In genomic region chr12:59834659-59835474, GRCh38 we compare ENCODE assay signal across 8 cellular contexts.
DNase-seq lines count a peak whose midpoint lies in the region; ATAC-seq and TF ChIP-seq lines count a peak whose summit lies in the region.

No MANE protein-coding gene starts in this region.

- no peaks in the 10 kb centered on the region for H3K27me3 ChIP-seq in GM06990 (replicated peaks; ENCODE audit: control insufficient read depth, insufficient read depth, low read length)
- H3K27me3 ChIP-seq in HCT116 (ENCODE audit: insufficient read depth, low read length): no peaks in the 10 kb centered on the region
- H3K27me3 ChIP-seq in gastroesophageal sphincter: no peaks in the 10 kb centered on the region
- no peaks in the 10 kb centered on the region for H3K27me3 ChIP-seq in uterus

- POLR2A ChIA-PET in HCT116 (lab: Charles Lee): no interaction called here

- TF ChIP-seq RAD21 in HCT116 (IDR thresholded peaks at IDR 0.05; ENCODE audit: low read depth): peak; percentile 42; the same call in 1 of the 2 replicates

- H3K27ac ChIP-seq in HCT116 (ENCODE audit: low read depth, low read length): no peak overlapping the region
- H3K27ac ChIP-seq in gastroesophageal sphincter: no peak overlapping the region
- H3K27ac ChIP-seq in uterus: no peak overlapping the region

- no TSS peak for BruUV-seq in HCT116 (replicated peaks; lab: Mats Ljungman, UMichigan)

- DNase-seq in GM06990 (ENCODE audit: extremely low read depth, insufficient read length) (no peak), HCT116 (ENCODE audit: low read depth, low spot score) (peak; percentile 13), SKM-1 (lab: John Stamatoyannopoulos, UW; ENCODE audit: unreplicated experiment) (peak; percentile 2), iPS-NIHi11 (ENCODE audit: low spot score) (peak; percentile 14), ecto neural progenitor cell (ENCODE audit: low spot score) (no peak), uterus (no peak)

- H3K4me3 ChIP-seq in GM06990 (replicated peaks; ENCODE audit: low read depth, low read length) (no peak overlapping the region), HCT116 (replicated peaks in 1 of 2; ENCODE audit: low read depth in 1 of 2, low read length in 2 of 2) (no peak overlapping the region), gastroesophageal sphincter (no peak overlapping the region), uterus (no peak overlapping the region)

- intact Hi-C loops in HCT116 (cut with micrococcal nuclease) (loop anchor here (5.0 to 10.0 kb wide), 2 partner anchors 433 to 720 kb away; no protein-coding TSS in a partner anchor), uterus (cut with DNase I; ENCODE audit: low total_unique reads) (no loop called here)

- ATAC-seq in HCT116: peak; percentile 72; the same call in 1 of the 2 replicates
- ATAC-seq in GM21825 (IDR thresholded peaks at IDR 0.05; ENCODE audit: unreplicated experiment): no peak
- no peak for ATAC-seq in gastroesophageal sphincter

- no peaks in the 10 kb centered on the region for H3K4me1 ChIP-seq in HCT116 (ENCODE audit: control insufficient read depth in 1 of 2, insufficient read depth in 2 of 2, low read length in 2 of 2)
- no peaks in the 10 kb centered on the region for H3K4me1 ChIP-seq in gastroesophageal sphincter
- no peaks in the 10 kb centered on the region for H3K4me1 ChIP-seq in uterus

- no peak overlapping the region for H2AFZ ChIP-seq in HCT116 (ENCODE audit: low read depth, low read length, poor library complexity, severe bottlenecking)

- no peaks in the 10 kb centered on the region for H4K20me1 ChIP-seq in HCT116 (ENCODE audit: insufficient read depth)

- RAD21 ChIA-PET in HCT116 (lab: Charles Lee; ENCODE audit: low non-redundant PET in 1 of 2, low total read pairs in 2 of 2, uncharacterized antibody in 2 of 2, unreplicated experiment in 2 of 2): no interaction called here

- H3K9me2 ChIP-seq in HCT116 (ENCODE audit: insufficient read depth): no peaks in the 10 kb centered on the region

- H3K4me2 ChIP-seq in HCT116 (ENCODE audit: low read length): no peak overlapping the region

- TF ChIP-seq EP300 in gastroesophageal sphincter (IDR thresholded peaks at IDR 0.05): no peak

- TF ChIP-seq POLR2A in HCT116 (IDR thresholded peaks at IDR 0.05; ENCODE audit: borderline replicate concordance, extremely low read depth, insufficient read depth, insufficient read length): no peak
- TF ChIP-seq POLR2A in gastroesophageal sphincter (IDR thresholded peaks at IDR 0.05): no peak
- no peak for TF ChIP-seq POLR2A in uterus (IDR thresholded peaks at IDR 0.05)

- H3K9me3 ChIP-seq in HCT116 (ENCODE audit: control insufficient read depth in 1 of 2, insufficient read depth in 1 of 2, low read depth in 1 of 2, low read length in 2 of 2) (no peaks in the 10 kb centered on the region), gastroesophageal sphincter (no peaks in the 10 kb centered on the region), uterus (no peaks in the 10 kb centered on the region)

- TF ChIP-seq CTCF in GM06990 (IDR thresholded peaks at IDR 0.05; ENCODE audit: insufficient read depth, low read length, poor library complexity, severe bottlenecking) (peak; percentile 52), HCT116 (IDR thresholded peaks at IDR 0.05 in 2 of 3, conservative IDR thresholded peaks at IDR 0.05 in 1 of 3; ENCODE audit: borderline replicate concordance in 1 of 3, insufficient read depth in 1 of 3, low read depth in 2 of 3, low read length in 2 of 3) (peak; percentile 52 to 77 (median 62); a peak in 5 of 6 replicates), gastroesophageal sphincter (IDR thresholded peaks at IDR 0.05) (peak in 2 of 4 experiments; percentile 30 to 43), uterus (IDR thresholded peaks at IDR 0.05) (peak in 2 of 4 experiments; percentile 29 to 30)

- H3K9ac ChIP-seq in HCT116 (ENCODE audit: low read length): no peak overlapping the region

- WGBS in gastroesophageal sphincter (ENCODE audit: low coverage in 1 of 2), 2 donors: 34 to 83% methylated on average over 1 to 2 of the region's 2 CpGs

- CTCF ChIA-PET in HCT116 (lab: Charles Lee): interaction anchor here (0.7 to 1.5 kb wide), 15 partner anchors 9 to 1143 kb away, joined by 3 to 15 read pairs (median 4); no protein-coding TSS in a partner anchor

- H3K36me3 ChIP-seq in GM06990 (ENCODE audit: control insufficient read depth, insufficient read depth, low read length) (no peaks in the 10 kb centered on the region), HCT116 (ENCODE audit: control insufficient read depth in 1 of 2, insufficient read depth in 2 of 2, low read length in 2 of 2) (no peaks in the 10 kb centered on the region), gastroesophageal sphincter (no peaks in the 10 kb centered on the region), uterus (no peaks in the 10 kb centered on the region)

- no peaks in the 10 kb centered on the region for H3K79me2 ChIP-seq in HCT116 (ENCODE audit: insufficient read depth, low read length)

TF ChIP-seq in HCT116, 20 proteins besides CTCF, POLR2A, EP300 and RAD21:
- TF ChIP-seq SP1 (IDR thresholded peaks at IDR 0.05; ENCODE audit: low read depth): no peak
- no peak for TF ChIP-seq ZFX (IDR thresholded peaks at IDR 0.05)
- no peak for TF ChIP-seq MAX (IDR thresholded peaks at IDR 0.05)

Comparison
In these comparisons a context has a peak if more than half of its experiments do, and no peak if none do; other contexts are left out.
1. DNase-seq: peak in HCT116 (single experiment), SKM-1 (single experiment) and iPS-NIHi11 (single experiment); none in GM06990 (single experiment), ecto neural progenitor cell (single experiment) and uterus (0 of 2).